In the genomic region with DNA sequence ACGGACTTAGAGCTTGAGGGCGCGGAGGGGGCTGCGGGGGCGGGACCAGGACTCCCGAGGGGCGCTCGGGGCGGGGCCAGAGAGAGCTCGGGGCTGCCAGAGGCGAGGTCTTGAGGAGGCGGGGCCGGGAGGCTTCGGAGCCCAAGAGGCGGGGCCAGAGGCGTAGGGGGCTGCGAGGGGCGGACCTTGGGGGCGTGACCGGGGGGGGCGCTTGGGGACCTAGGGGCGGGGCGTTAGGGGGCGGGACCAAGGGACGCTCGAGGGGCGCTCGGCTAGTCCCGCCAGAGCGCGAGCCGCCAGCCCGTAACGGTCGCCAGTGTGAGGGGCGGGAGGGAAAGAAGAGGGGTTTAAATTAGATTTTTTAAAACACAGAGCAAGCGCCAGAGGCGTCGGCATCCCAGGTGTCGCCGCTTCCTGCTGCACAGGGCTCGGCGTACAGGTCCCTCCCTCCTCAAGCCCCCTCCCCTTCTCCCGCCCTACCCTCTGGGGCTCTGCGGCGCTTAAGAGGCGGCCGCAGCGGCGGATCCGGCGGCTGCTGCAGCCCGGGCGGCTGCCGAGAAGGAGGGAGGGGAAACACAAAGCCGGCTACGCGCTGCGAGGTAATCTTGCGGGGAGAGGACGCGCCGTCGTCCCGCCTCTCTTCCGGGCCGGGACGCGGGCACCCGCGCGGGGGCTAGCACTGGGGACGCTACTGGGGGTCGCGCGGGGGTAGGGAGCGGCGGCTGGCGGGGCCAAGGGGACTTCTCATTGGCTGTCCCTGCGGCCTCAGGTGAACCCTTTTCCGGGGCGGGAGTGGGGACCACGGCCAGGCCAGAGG, we compare ENCODE assay signal across 8 cellular contexts. TPM values are rescaled to one million over a fixed set of nuclear protein-coding genes. Genes with fewer than 3 reads are reported as not detected.
DNase-seq lines count a peak whose midpoint lies in the region; ATAC-seq and TF ChIP-seq lines count a peak whose summit lies in the region.

Gene ADD3, plus strand, starts transcription at position 284 of the 817 bp plus-strand sequence. CDS start 92,670 bp downstream, outside the sequence.

- CTCF ChIA-PET in activated CD4-positive, alpha-beta T cell treated with anti-CD3 and anti-CD28 coated beads, Interleukin-2, amount 10 ng/mL, durations not matched to agents 7 days and 5 days (lab: Charles Lee), result interaction anchor here (0.8 kb wide), 1 partner anchor 24 kb away, joined by 4 read pairs; no protein-coding TSS in a partner anchor

- peaks cover 17% of the 10 kb centered on the region for H3K36me3 Mint-ChIP-seq in activated CD4-positive, alpha-beta T cell treated with anti-CD3 and anti-CD28 coated beads, Interleukin-2, amount 10 ng/mL, durations not matched to agents 7 days and 5 days (ENCODE audit: low read depth)

- peaks cover 6% of the 10 kb centered on the region for H3K27me3 Mint-ChIP-seq in activated CD4-positive, alpha-beta T cell treated with anti-CD3 and anti-CD28 coated beads, Interleukin-2, amount 10 ng/mL, durations not matched to agents 7 days and 5 days

- peak within 1 kb of the TSS; percentile 93 for H3K4me3 ChIP-seq in coronary artery

- ATAC-seq in GM19025 (IDR thresholded peaks at IDR 0.05; ENCODE audit: low read depth, unreplicated experiment) (peak; percentile 53), HG03280 (IDR thresholded peaks at IDR 0.05; ENCODE audit: unreplicated experiment) (peak; percentile 60)

- peaks cover 40% of the 10 kb centered on the region for H3K4me1 Mint-ChIP-seq in activated CD4-positive, alpha-beta T cell treated with anti-CD3 and anti-CD28 coated beads, Interleukin-2, amount 10 ng/mL, durations not matched to agents 7 days and 5 days

- no peaks in the 10 kb centered on the region for H3K9me3 Mint-ChIP-seq in activated CD4-positive, alpha-beta T cell treated with anti-CD3 and anti-CD28 coated beads, Interleukin-2, amount 10 ng/mL, durations not matched to agents 7 days and 5 days

- H3K27ac Mint-ChIP-seq in activated CD4-positive, alpha-beta T cell treated with anti-CD3 and anti-CD28 coated beads, Interleukin-2, amount 10 ng/mL, durations not matched to agents 7 days and 5 days, result peak within 1 kb of the TSS; percentile 93

- DNase-seq in AML-193 (lab: John Stamatoyannopoulos, UW) (peak; percentile 13 to 34), NCI-H526 (lab: John Stamatoyannopoulos, UW) (peak; percentile 70 to 91), coronary artery (ENCODE audit: low spot score) (peak; percentile 96), left kidney (ENCODE audit: low read depth, low spot score) (peak; percentile 100)
- peak; percentile 88 for DNase-seq in activated CD4-positive, alpha-beta T cell treated with anti-CD3 and anti-CD28 coated beads, Interleukin-2, amount 10 ng/mL, durations not matched to agents 7 days and 5 days
- peak; percentile 89 to 91 for DNase-seq in stimulated activated CD4-positive, alpha-beta T cell treated with anti-CD3 and anti-CD28 coated beads, Interleukin-2, amount 100 ng/mL, for 24 hours

- TF ChIP-seq CTCF in coronary artery (IDR thresholded peaks at IDR 0.05), result no peak

- H3K27ac ChIP-seq in coronary artery, result peak within 1 kb of the TSS; percentile 95 to 98

- H3K4me3 Mint-ChIP-seq in activated CD4-positive, alpha-beta T cell treated with anti-CD3 and anti-CD28 coated beads, Interleukin-2, amount 10 ng/mL, durations not matched to agents 7 days and 5 days, result no peak within 1 kb of the TSS

- POLR2A ChIA-PET in activated CD4-positive, alpha-beta T cell treated with anti-CD3 and anti-CD28 coated beads, Interleukin-2, amount 10 ng/mL, durations not matched to agents 7 days and 5 days (lab: Charles Lee), result interaction anchor here (0.7 kb wide), 1 partner anchor 60 kb away, joined by 3 read pairs; no protein-coding TSS in a partner anchor

RNA-seq across cellular contexts. Expression of gene ADD3, which starts in this region (rescaled TPM):
- 100 to 1,000 TPM; 360 to 444 TPM for total RNA-seq in activated CD4-positive, alpha-beta T cell treated with anti-CD3 and anti-CD28 coated beads, Interleukin-2, amount 10 ng/mL, durations not matched to agents 7 days and 5 days

Comparison
In these comparisons a context has a peak if more than half of its experiments do, and no peak if none do; other contexts are left out.
1. Peak in every context shown above with its lines: DNase-seq, ATAC-seq, H3K4me3 ChIP-seq and H3K27ac ChIP-seq.
2. DNase-seq: peak in every context shown above with its lines; median percentile 100 in left kidney; 96 in coronary artery; 90 in stimulated activated CD4-positive, alpha-beta T cell treated with anti-CD3 and anti-CD28 coated beads, Interleukin-2, amount 100 ng/mL, for 24 hours; 88 in activated CD4-positive, alpha-beta T cell treated with anti-CD3 and anti-CD28 coated beads, Interleukin-2, amount 10 ng/mL, durations not matched to agents 7 days and 5 days; 80 in NCI-H526; 24 in AML-193.